Comparison of ENCODE assay signal across 1 cellular context in the genomic region with DNA sequence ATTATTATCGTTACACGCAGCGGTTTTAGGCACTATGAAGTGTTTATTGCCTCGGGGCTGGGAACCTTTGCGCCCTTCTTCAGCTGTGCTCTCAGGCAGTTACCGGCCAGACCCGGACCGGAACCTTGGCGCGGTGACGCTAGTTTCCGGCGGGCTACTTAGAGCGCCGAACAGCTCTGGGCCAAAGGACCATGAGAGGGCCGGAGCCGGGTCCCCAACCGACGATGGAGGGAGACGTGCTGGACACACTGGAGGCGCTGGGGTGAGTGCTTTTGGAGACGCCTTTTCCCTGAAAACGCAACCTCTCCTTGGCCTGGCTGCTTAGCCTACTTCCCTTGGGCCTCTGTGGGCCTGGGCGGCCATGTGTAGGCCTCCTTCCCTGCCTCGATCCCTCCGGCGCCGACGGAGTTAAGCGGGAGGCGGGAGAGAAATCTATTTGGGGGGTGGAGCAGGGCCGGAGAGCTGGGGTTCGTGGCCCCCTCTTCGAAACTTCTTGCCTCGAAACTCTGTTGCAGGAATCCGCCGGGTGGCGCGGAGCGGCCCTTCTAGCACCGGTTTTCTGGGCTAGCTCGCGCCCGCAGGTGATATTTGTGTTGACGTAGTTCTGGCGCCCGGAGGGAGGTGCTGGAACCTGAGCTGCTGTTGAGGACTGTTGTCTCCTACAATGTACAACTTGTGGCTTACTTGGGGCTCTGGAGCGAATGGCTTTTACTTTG.
TF ChIP-seq lines count a peak whose summit lies in the region.

Gene FAM98B, plus strand, starts transcription at position 157 of the 716 bp plus-strand sequence. Its CDS starts 35 bp downstream, at position 192.

TF ChIP-seq in GM12878, 131 proteins besides CTCF, POLR2A, EP300 and RAD21 (continued from another document):
- TF ChIP-seq CEBPZ (IDR thresholded peaks at IDR 0.05; ENCODE audit: low read depth, low read length), result no peak
- peak; percentile 81; the same call in 1 of the 2 replicates for TF ChIP-seq LARP7 (IDR thresholded peaks at IDR 0.05)
- TF ChIP-seq, protein P1, sequence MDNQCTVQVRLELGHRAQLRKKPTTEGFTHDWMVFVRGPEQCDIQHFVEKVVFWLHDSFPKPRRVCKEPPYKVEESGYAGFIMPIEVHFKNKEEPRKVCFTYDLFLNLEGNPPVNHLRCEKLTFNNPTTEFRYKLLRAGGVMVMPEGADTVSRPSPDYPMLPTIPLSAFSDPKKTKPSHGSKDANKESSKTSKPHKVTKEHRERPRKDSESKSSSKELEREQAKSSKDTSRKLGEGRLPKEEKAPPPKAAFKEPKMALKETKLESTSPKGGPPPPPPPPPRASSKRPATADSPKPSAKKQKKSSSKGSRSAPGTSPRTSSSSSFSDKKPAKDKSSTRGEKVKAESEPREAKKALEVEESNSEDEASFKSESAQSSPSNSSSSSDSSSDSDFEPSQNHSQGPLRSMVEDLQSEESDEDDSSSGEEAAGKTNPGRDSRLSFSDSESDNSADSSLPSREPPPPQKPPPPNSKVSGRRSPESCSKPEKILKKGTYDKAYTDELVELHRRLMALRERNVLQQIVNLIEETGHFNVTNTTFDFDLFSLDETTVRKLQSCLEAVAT (IDR thresholded peaks at IDR 0.05), result peak; percentile 72
- peak; percentile 39; the same call in 1 of the 2 replicates for TF ChIP-seq ATF7 (IDR thresholded peaks at IDR 0.05; ENCODE audit: low read depth)
- TF ChIP-seq RBBP5 (conservative IDR thresholded peaks at IDR 0.05), result 0 out of 2 replicates have a peak, but pooled peaks have one; percentile 34
- TF ChIP-seq PML (IDR thresholded peaks at IDR 0.05; ENCODE audit: low read length), result peak; percentile 86
- TF ChIP-seq, protein P2, sequence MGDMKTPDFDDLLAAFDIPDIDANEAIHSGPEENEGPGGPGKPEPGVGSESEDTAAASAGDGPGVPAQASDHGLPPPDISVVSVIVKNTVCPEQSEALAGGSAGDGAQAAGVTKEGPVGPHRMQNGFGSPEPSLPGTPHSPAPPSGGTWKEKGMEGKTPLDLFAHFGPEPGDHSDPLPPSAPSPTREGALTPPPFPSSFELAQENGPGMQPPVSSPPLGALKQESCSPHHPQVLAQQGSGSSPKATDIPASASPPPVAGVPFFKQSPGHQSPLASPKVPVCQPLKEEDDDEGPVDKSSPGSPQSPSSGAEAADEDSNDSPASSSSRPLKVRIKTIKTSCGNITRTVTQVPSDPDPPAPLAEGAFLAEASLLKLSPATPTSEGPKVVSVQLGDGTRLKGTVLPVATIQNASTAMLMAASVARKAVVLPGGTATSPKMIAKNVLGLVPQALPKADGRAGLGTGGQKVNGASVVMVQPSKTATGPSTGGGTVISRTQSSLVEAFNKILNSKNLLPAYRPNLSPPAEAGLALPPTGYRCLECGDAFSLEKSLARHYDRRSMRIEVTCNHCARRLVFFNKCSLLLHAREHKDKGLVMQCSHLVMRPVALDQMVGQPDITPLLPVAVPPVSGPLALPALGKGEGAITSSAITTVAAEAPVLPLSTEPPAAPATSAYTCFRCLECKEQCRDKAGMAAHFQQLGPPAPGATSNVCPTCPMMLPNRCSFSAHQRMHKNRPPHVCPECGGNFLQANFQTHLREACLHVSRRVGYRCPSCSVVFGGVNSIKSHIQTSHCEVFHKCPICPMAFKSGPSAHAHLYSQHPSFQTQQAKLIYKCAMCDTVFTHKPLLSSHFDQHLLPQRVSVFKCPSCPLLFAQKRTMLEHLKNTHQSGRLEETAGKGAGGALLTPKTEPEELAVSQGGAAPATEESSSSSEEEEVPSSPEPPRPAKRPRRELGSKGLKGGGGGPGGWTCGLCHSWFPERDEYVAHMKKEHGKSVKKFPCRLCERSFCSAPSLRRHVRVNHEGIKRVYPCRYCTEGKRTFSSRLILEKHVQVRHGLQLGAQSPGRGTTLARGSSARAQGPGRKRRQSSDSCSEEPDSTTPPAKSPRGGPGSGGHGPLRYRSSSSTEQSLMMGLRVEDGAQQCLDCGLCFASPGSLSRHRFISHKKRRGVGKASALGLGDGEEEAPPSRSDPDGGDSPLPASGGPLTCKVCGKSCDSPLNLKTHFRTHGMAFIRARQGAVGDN (IDR thresholded peaks at IDR 0.05), result peak; percentile 89
- TF ChIP-seq NR2C2 (IDR thresholded peaks at IDR 0.05; ENCODE audit: borderline replicate concordance, control insufficient read depth, insufficient read length, low read depth), result no peak
- no peak for TF ChIP-seq PBX3 (IDR thresholded peaks at IDR 0.05; ENCODE audit: insufficient replicate concordance, low read depth, low read length)
- TF ChIP-seq NKRF (conservative IDR thresholded peaks at IDR 0.05), result peak; percentile 79
- peak; percentile 70 for TF ChIP-seq RUNX3 (IDR thresholded peaks at IDR 0.05; ENCODE audit: low read length)
- TF ChIP-seq BHLHE40 (IDR thresholded peaks at IDR 0.05; ENCODE audit: borderline replicate concordance in 1 of 2, low read depth in 2 of 2, low read length in 1 of 2), result peak; percentile 27 to 36; a peak in 2 of 4 replicates
- TF ChIP-seq STAT3 (IDR thresholded peaks at IDR 0.05; ENCODE audit: low read depth, low read length), result no peak
